10 cellular contexts compared by ENCODE assay signal in genomic region chr10:62037166-62037831, GRCh38.
A peak's percentile ranks its signal among the peaks of the same experiment; 100 is the strongest.
DNase-seq lines count a peak whose midpoint lies in the region; ATAC-seq and TF ChIP-seq lines count a peak whose summit lies in the region.
"Had no signal": no experiment of that assay in that cellular context is flagged by ENCODE, and none has a peak within 500 bp of the region (broad histone marks: within the 10 kb centered on the region; RNA-seq: fewer than 3 reads in every experiment).

No MANE protein-coding gene starts in this region.

- H3K9me3 ChIP-seq in tibial nerve: no peaks in the 10 kb centered on the region

- no peak for DNase-seq in activated naive CD4-positive, alpha-beta T cell treated with anti-CD3 and anti-CD28 coated beads for 36 hours
- no peak for DNase-seq in activated naive CD4-positive, alpha-beta T cell treated with Interleukin-2 at 50 U/mL for 16 hours
- DNase-seq in activated B cell treated with CpG ODN at 0.5 μM for 24 hours: no peak
- no peak for DNase-seq in immature natural killer cell
- DNase-seq in tibial nerve (ENCODE audit: low spot score in 2 of 2): no peak
- DNase-seq in UCSD-AML1 (lab: John Stamatoyannopoulos, UW; ENCODE audit: unreplicated experiment): no peak
- DNase-seq: effector CD8-positive, alpha-beta T cell; H9 had no signal

- CTCF ChIA-PET in activated naive CD4-positive, alpha-beta T cell treated with anti-CD3 and anti-CD28 coated beads for 36 hours (lab: Charles Lee): interaction anchor here (0.7 to 4.6 kb wide), 17 partner anchors 10 to 211 kb away, joined by 3 to 44 read pairs (median 7); no protein-coding TSS in a partner anchor
- CTCF ChIA-PET in activated B cell treated with CpG ODN at 0.5 μM for 24 hours (lab: Charles Lee): interaction anchor here (1.0 to 8.4 kb wide), 17 partner anchors 14 to 387 kb away, joined by 3 to 166 read pairs (median 6); partner anchors contain the start of gene ARID5B

- no peak overlapping the region for H3K4me3 Mint-ChIP-seq in activated naive CD4-positive, alpha-beta T cell treated with anti-CD3 and anti-CD28 coated beads for 36 hours
- H3K4me3 Mint-ChIP-seq in activated B cell treated with CpG ODN at 0.5 μM for 24 hours (no peak overlapping the region), immature natural killer cell (no peak overlapping the region)
- H3K4me3 Mint-ChIP-seq: H9 had no signal

- H3K4me1 ChIP-seq in tibial nerve: peaks cover 0 to 50% (median 24%) of the 10 kb centered on the region in 4 donors

- intact Hi-C loops in activated naive CD4-positive, alpha-beta T cell treated with anti-CD3 and anti-CD28 coated beads for 36 hours (cut with micrococcal nuclease): loop anchor here (10.0 kb wide), 1 partner anchor 282 kb away; no protein-coding TSS in a partner anchor
- intact Hi-C loops in activated B cell treated with CpG ODN at 0.5 μM for 24 hours (cut with micrococcal nuclease): loop anchor here (10.0 kb wide), 1 partner anchor 1098 kb away; the partner anchor contains the start of gene NRBF2

- H3K4me1 Mint-ChIP-seq in activated naive CD4-positive, alpha-beta T cell treated with anti-CD3 and anti-CD28 coated beads for 36 hours (ENCODE audit: low read depth): peaks cover 85% of the 10 kb centered on the region
- H3K4me1 Mint-ChIP-seq in activated B cell treated with CpG ODN at 0.5 μM for 24 hours (peaks cover 88% of the 10 kb centered on the region), immature natural killer cell (peaks cover 25 to 65% of the 10 kb centered on the region in 2 donors)

- no peak for TF ChIP-seq POLR2A in tibial nerve (IDR thresholded peaks at IDR 0.05)

- no peak for TF ChIP-seq EP300 in tibial nerve (IDR thresholded peaks at IDR 0.05)

- H3K27me3 ChIP-seq in tibial nerve: no peaks in the 10 kb centered on the region

- 39 to 45% methylated on average over 8 of the region's 8 CpGs for WGBS in tibial nerve, 2 donors

- ATAC-seq in activated B cell treated with CpG ODN at 0.5 μM for 24 hours (ENCODE audit: low read depth) (no peak), GM19397 (IDR thresholded peaks at IDR 0.05; ENCODE audit: unreplicated experiment) (no peak), GM19328 (IDR thresholded peaks at IDR 0.05; ENCODE audit: unreplicated experiment) (no peak)

- no peaks in the 10 kb centered on the region for H3K27me3 Mint-ChIP-seq in activated naive CD4-positive, alpha-beta T cell treated with anti-CD3 and anti-CD28 coated beads for 36 hours (ENCODE audit: low read depth)
- H3K27me3 Mint-ChIP-seq in activated B cell treated with CpG ODN at 0.5 μM for 24 hours (no peaks in the 10 kb centered on the region), immature natural killer cell (ENCODE audit: low read depth in 3 of 3) (peaks cover 0 to 2% (median 0%) of the 10 kb centered on the region in 3 donors)

- peaks cover 58% of the 10 kb centered on the region for H3K36me3 Mint-ChIP-seq in activated naive CD4-positive, alpha-beta T cell treated with anti-CD3 and anti-CD28 coated beads for 36 hours (ENCODE audit: low read depth)
- H3K36me3 Mint-ChIP-seq in activated B cell treated with CpG ODN at 0.5 μM for 24 hours (ENCODE audit: low read depth) (peaks cover 32% of the 10 kb centered on the region), immature natural killer cell (peaks cover 0 to 6% (median 0%) of the 10 kb centered on the region in 3 donors)

- no peak for TF ChIP-seq CTCF in activated B cell treated with CpG ODN at 0.5 μM for 24 hours (IDR thresholded peaks at IDR 0.05)
- TF ChIP-seq CTCF in tibial nerve (IDR thresholded peaks at IDR 0.05): no peak

- H3K36me3 ChIP-seq in tibial nerve: no peaks in the 10 kb centered on the region

- H3K4me3 ChIP-seq in tibial nerve: no peak overlapping the region

- peak overlapping the region in 3 of 4 donors; percentile 38 to 71 (median 65) for H3K27ac ChIP-seq in tibial nerve

- H3K27ac Mint-ChIP-seq in activated naive CD4-positive, alpha-beta T cell treated with anti-CD3 and anti-CD28 coated beads for 36 hours: peak overlapping the region; percentile 95
- H3K27ac Mint-ChIP-seq in activated B cell treated with CpG ODN at 0.5 μM for 24 hours (peak overlapping the region; percentile 77), immature natural killer cell (peak overlapping the region in 4 of 6 donors; percentile 8 to 48 (median 34))
- H3K27ac Mint-ChIP-seq: H9 had no signal

- POLR2A ChIA-PET in activated B cell treated with CpG ODN at 0.5 μM for 24 hours (lab: Charles Lee): interaction anchor here (0.5 to 18.1 kb wide), 15 partner anchors 8 to 490 kb away, joined by 3 to 589 read pairs (median 21); partner anchors contain the start of gene ARID5B

- H3K9me3 Mint-ChIP-seq in activated naive CD4-positive, alpha-beta T cell treated with anti-CD3 and anti-CD28 coated beads for 36 hours: no peaks in the 10 kb centered on the region
- H3K9me3 Mint-ChIP-seq in activated B cell treated with CpG ODN at 0.5 μM for 24 hours (no peaks in the 10 kb centered on the region), immature natural killer cell (no peaks in the 10 kb centered on the region)
- H3K9me3 Mint-ChIP-seq: H9 had no signal

Comparison
In these comparisons a context has a peak if more than half of its experiments do, and no peak if none do; other contexts are left out.
1. H3K27ac Mint-ChIP-seq: peak in every context shown above with its lines; median percentile 95 in activated naive CD4-positive, alpha-beta T cell treated with anti-CD3 and anti-CD28 coated beads for 36 hours; 77 in activated B cell treated with CpG ODN at 0.5 μM for 24 hours; 34 in immature natural killer cell.